In the genomic region with DNA sequence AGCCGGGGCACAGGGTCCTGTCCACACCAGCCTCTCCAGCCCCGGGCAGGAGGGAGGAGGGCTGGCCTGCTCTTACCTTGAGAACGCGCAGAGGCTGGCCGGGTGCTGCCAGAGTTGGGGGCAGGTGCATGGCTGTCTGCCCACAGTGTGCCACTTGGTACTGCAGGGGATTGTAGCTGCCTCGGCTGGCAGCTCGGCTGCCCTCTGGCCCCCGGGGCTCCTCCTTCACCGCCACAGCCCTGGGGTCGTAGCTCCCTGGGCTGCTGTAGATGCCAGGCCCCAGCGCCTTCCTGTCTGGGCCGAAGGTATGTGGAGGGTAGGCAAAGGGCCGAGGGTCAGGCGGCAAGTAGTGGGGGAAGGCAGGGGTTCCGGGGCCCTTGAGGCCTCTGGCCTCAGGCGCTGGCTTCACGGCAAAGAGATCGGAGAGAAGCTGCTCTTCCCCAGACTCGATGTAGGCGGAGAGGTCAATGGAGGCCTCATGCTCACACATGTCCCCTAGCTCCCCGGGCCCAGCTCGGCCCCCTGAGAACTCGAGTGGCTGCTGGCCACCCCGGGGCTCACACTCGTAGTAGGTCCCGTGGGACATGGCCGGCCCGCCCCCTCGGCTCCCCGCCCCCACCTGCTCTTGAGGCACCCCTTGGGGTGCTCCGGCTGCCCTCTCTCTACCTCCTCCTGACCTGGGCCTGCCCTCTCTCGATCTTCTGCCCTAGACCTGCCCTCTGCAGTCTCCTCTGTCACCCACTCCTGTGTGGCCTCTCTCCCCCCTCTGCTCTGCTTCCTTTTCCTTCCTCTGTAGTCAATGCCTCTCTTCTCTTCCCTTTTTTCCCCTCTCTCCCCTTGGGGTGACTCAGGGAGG, we compare ENCODE assay signal across 1 cellular context.
TF ChIP-seq lines count a peak whose summit lies in the region.

A gene (minus strand): TSS at position 750 of the 856 bp plus-strand sequence. CDS start 164 bp downstream, at position 586.

TF ChIP-seq in K562, 482 proteins besides CTCF, POLR2A, EP300 and RAD21 (continued from another document):
- TF ChIP-seq, protein P1, sequence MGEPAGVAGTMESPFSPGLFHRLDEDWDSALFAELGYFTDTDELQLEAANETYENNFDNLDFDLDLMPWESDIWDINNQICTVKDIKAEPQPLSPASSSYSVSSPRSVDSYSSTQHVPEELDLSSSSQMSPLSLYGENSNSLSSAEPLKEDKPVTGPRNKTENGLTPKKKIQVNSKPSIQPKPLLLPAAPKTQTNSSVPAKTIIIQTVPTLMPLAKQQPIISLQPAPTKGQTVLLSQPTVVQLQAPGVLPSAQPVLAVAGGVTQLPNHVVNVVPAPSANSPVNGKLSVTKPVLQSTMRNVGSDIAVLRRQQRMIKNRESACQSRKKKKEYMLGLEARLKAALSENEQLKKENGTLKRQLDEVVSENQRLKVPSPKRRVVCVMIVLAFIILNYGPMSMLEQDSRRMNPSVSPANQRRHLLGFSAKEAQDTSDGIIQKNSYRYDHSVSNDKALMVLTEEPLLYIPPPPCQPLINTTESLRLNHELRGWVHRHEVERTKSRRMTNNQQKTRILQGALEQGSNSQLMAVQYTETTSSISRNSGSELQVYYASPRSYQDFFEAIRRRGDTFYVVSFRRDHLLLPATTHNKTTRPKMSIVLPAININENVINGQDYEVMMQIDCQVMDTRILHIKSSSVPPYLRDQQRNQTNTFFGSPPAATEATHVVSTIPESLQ (CRISPR knock-in tag; IDR thresholded peaks at IDR 0.05) = no peak
- no peak for TF ChIP-seq MTA1 (IDR thresholded peaks at IDR 0.05; ENCODE audit: borderline replicate concordance)
- no peak for TF ChIP-seq ZNF232 (CRISPR knock-in tag; IDR thresholded peaks at IDR 0.05)
- TF ChIP-seq NCOA1 (IDR thresholded peaks at IDR 0.05; ENCODE audit: low read depth) = no peak
- TF ChIP-seq, protein P2, sequence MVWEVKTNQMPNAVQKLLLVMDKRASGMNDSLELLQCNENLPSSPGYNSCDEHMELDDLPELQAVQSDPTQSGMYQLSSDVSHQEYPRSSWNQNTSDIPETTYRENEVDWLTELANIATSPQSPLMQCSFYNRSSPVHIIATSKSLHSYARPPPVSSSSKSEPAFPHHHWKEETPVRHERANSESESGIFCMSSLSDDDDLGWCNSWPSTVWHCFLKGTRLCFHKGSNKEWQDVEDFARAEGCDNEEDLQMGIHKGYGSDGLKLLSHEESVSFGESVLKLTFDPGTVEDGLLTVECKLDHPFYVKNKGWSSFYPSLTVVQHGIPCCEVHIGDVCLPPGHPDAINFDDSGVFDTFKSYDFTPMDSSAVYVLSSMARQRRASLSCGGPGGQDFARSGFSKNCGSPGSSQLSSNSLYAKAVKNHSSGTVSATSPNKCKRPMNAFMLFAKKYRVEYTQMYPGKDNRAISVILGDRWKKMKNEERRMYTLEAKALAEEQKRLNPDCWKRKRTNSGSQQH (CRISPR knock-in tag; IDR thresholded peaks at IDR 0.05) = no peak
- no peak for TF ChIP-seq SAFB (IDR thresholded peaks at IDR 0.05; ENCODE audit: borderline replicate concordance, low read depth, low read length)
- no peak for TF ChIP-seq HDAC8 (tag; IDR thresholded peaks at IDR 0.05)
TF ChIP-seq in K562: peak in this region for 0.
